ENCODE assay signal across 15 cellular contexts in the genomic region with DNA sequence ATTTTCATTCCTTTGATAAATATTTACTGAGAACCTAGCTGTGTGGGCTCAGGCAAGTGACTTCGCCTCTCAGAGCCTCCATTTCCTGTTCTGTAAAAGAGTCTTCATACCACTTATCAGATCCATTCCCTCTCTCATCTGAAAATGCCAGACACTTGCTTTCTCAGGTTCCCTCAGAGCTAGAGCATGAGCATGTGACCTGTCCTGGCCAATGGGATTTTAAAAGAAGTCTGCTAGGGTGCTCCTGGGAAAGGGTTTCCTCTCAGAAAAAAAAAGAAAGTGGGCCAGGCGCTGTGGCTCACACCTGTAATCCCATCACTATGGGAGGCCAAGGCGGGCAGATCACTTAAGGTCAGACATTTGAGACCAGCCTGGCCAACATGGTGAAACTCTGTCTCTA. TPM values are rescaled to one million over a fixed set of nuclear protein-coding genes. Genes with fewer than 3 reads are reported as not detected.
"Had no signal": no experiment of that assay in that cellular context is flagged by ENCODE, and none has a peak within 500 bp of the region (broad histone marks: within the 10 kb centered on the region; RNA-seq: fewer than 3 reads in every experiment).

No MANE protein-coding gene starts in this region.

- H3K27ac Mint-ChIP-seq: activated T-helper 17 cell treated with anti-CD3 and anti-CD28 coated beads, Interleukin-2, amount 50 U/mL, for 72 hours; dendritic cell treated with granulocyte-macrophage colony-stimulating factor and Interleukin-4, amounts not matched to agents 40 ng/mL and 50 ng/mL, for 4 days; stimulated activated memory B cell treated with anti-CD40 and anti-IgM and Interleukin-4, amounts not matched to agents 10 μg/mL and 1 μg/mL and 100 μg/mL, for 72 hours had no signal

- ATAC-seq: activated CD4-positive, CD25-positive, alpha-beta regulatory T cell treated with anti-CD3 and anti-CD28 coated beads, Interleukin-2, amount 50 U/mL, for 24 hours; activated T-helper 17 cell treated with anti-CD3 and anti-CD28 coated beads, Interleukin-2, amount 50 U/mL, for 72 hours; left cardiac atrium; stimulated activated memory B cell treated with anti-CD40 and anti-IgM and Interleukin-4, amounts not matched to agents 10 μg/mL and 1 μg/mL and 100 μg/mL, for 72 hours had no signal

- H3K36me3 ChIP-seq: ascending aorta, breast epithelium, thyroid gland had no signal

- H3K4me1 ChIP-seq: breast epithelium, parathyroid adenoma had no signal

- H3K27ac ChIP-seq: ascending aorta, breast epithelium, parathyroid adenoma, thyroid gland had no signal

- DNase-seq: activated naive CD4-positive, alpha-beta T cell treated with Interleukin-2 at 50 U/mL for 16 hours; activated T-cell treated with anti-CD3 and anti-CD28 coated beads for 4 hours; effector memory CD4-positive, alpha-beta T cell; foreskin melanocyte; left cardiac atrium; stimulated activated CD4-positive, alpha-beta T cell treated with anti-CD3 and anti-CD28 coated beads, Interleukin-2, amount 100 ng/mL, for 48 hours; thyroid gland had no signal

- H3K4me3 Mint-ChIP-seq: activated T-helper 17 cell treated with anti-CD3 and anti-CD28 coated beads, Interleukin-2, amount 50 U/mL, for 72 hours; dendritic cell treated with granulocyte-macrophage colony-stimulating factor and Interleukin-4, amounts not matched to agents 40 ng/mL and 50 ng/mL, for 4 days; neural crest cell; stimulated activated memory B cell treated with anti-CD40 and anti-IgM and Interleukin-4, amounts not matched to agents 10 μg/mL and 1 μg/mL and 100 μg/mL, for 72 hours had no signal

- H3K27me3 ChIP-seq: ascending aorta, breast epithelium, thyroid gland had no signal

- H3K9me3 Mint-ChIP-seq: activated T-helper 17 cell treated with anti-CD3 and anti-CD28 coated beads, Interleukin-2, amount 50 U/mL, for 72 hours; dendritic cell treated with granulocyte-macrophage colony-stimulating factor and Interleukin-4, amounts not matched to agents 40 ng/mL and 50 ng/mL, for 4 days; neural crest cell; stimulated activated memory B cell treated with anti-CD40 and anti-IgM and Interleukin-4, amounts not matched to agents 10 μg/mL and 1 μg/mL and 100 μg/mL, for 72 hours had no signal

- H3K9me3 ChIP-seq: ascending aorta, breast epithelium, thyroid gland had no signal

- H3K4me1 Mint-ChIP-seq: activated T-helper 17 cell treated with anti-CD3 and anti-CD28 coated beads, Interleukin-2, amount 50 U/mL, for 72 hours; stimulated activated memory B cell treated with anti-CD40 and anti-IgM and Interleukin-4, amounts not matched to agents 10 μg/mL and 1 μg/mL and 100 μg/mL, for 72 hours had no signal

- H3K4me3 ChIP-seq: ascending aorta, breast epithelium, thyroid gland had no signal

- H3K36me3 Mint-ChIP-seq: stimulated activated memory B cell treated with anti-CD40 and anti-IgM and Interleukin-4, amounts not matched to agents 10 μg/mL and 1 μg/mL and 100 μg/mL, for 72 hours had no signal

RNA-seq across cellular contexts. Expression of gene KCNB1, which starts 5.3 kb away (rescaled TPM):
- total RNA-seq: activated T-helper 17 cell treated with anti-CD3 and anti-CD28 coated beads, Interleukin-2, amount 50 U/mL, for 72 hours; ascending aorta had no signal
